ENCODE assay signal across 21 cellular contexts in genomic region chr11:56906683-56907148, GRCh38.
"Had no signal": no experiment of that assay in that cellular context is flagged by ENCODE, and none has a peak within 500 bp of the region (broad histone marks: within the 10 kb centered on the region; RNA-seq: fewer than 3 reads in every experiment).

No MANE protein-coding gene starts in this region.

- H3K36me3 ChIP-seq: ascending aorta, prostate gland, transverse colon had no signal

- DNase-seq: activated CD4-positive, alpha-beta T cell treated with anti-CD3 and anti-CD28 coated beads, Interleukin-2, amount 10 ng/mL, durations not matched to agents 7 days and 5 days; activated CD8-positive, alpha-beta memory T cell treated with anti-CD3 and anti-CD28 coated beads for 24 hours; activated CD8-positive, alpha-beta memory T cell treated with anti-CD3 and anti-CD28 coated beads, Interleukin-2, amount 50 U/mL, for 48 hours; activated effector memory CD4-positive, alpha-beta T cell treated with Interleukin-2 at 50 U/mL for 16 hours; activated naive CD4-positive, alpha-beta T cell treated with anti-CD3 and anti-CD28 coated beads, Interleukin-2, amount 50 U/mL, for 16 hours; activated T-cell treated with anti-CD3 and anti-CD28 coated beads, Interleukin-2, amount 50 U/mL, for 48 hours; effector CD8-positive, alpha-beta T cell; foreskin melanocyte; glutamatergic neuron; hypothalamus; kidney; left ventricle myocardium superior; naive thymus-derived CD8-positive, alpha-beta T cell; right cardiac atrium; stimulated activated CD4-positive, alpha-beta T cell treated with anti-CD3 and anti-CD28 coated beads, Interleukin-15, amount 100 ng/mL, for 24 hours; stimulated activated CD4-positive, alpha-beta T cell treated with anti-CD3 and anti-CD28 coated beads, Interleukin-2, amount 100 ng/mL, for 48 hours; transverse colon had no signal

- H3K4me1 ChIP-seq: ascending aorta, prostate gland had no signal

- H3K27ac ChIP-seq: ascending aorta, prostate gland had no signal

- ATAC-seq: activated CD4-positive, CD25-positive, alpha-beta regulatory T cell treated with anti-CD3 and anti-CD28 coated beads, Interleukin-2, amount 50 U/mL, for 24 hours; left ventricle myocardium superior; naive thymus-derived CD8-positive, alpha-beta T cell; right cardiac atrium had no signal

- H3K9me3 ChIP-seq: ascending aorta, prostate gland, transverse colon had no signal

- H3K27me3 ChIP-seq: ascending aorta, transverse colon had no signal

- H3K4me3 ChIP-seq: ascending aorta, prostate gland, skin epidermis, transverse colon had no signal
